In genomic region chr3:51753763-51754750, GRCh38 we compare ENCODE assay signal across 13 cellular contexts. TPM values are rescaled to one million over a fixed set of nuclear protein-coding genes. Genes with fewer than 3 reads are reported as not detected.
DNase-seq lines count a peak whose midpoint lies in the region; ATAC-seq and TF ChIP-seq lines count a peak whose summit lies in the region.
"Not testable (repeated sequence)": the region's sequence is repeated elsewhere in the genome, so short reads cannot be mapped to it uniquely, and the experiment has no call there.
"Had no signal": no experiment of that assay in that cellular context is flagged by ENCODE, and none has a peak within 500 bp of the region (broad histone marks: within the 10 kb centered on the region; RNA-seq: fewer than 3 reads in every experiment).

No MANE protein-coding gene starts in this region.

- H2AFZ ChIP-seq in OCI-LY1 (ENCODE audit: low read length) = not testable (repeated sequence)
- H2AFZ ChIP-seq in neural progenitor cell (replicated peaks) = peak overlapping the region; percentile 63

- not testable (repeated sequence) for TF ChIP-seq CTCF in 22Rv1 (IDR thresholded peaks at IDR 0.05); OCI-LY1 (IDR thresholded peaks at IDR 0.05; ENCODE audit: low read length); body of pancreas (IDR thresholded peaks at IDR 0.05); esophagus squamous epithelium (IDR thresholded peaks at IDR 0.05); left lung (IDR thresholded peaks at IDR 0.05); neural progenitor cell (IDR thresholded peaks at IDR 0.05)

- H3K4me1 ChIP-seq in OCI-LY1 (ENCODE audit: insufficient read depth, low read length, severe bottlenecking); body of pancreas; esophagus squamous epithelium; left lung; neural progenitor cell: not testable (repeated sequence)

- H3K27me3 ChIP-seq in OCI-LY1 (ENCODE audit: insufficient read depth, low read length); body of pancreas; esophagus squamous epithelium; left lung; neural progenitor cell: not testable (repeated sequence)

- H3K36me3 Mint-ChIP-seq in neural progenitor cell = not testable (repeated sequence)

- H3K4me2 ChIP-seq in OCI-LY1 (ENCODE audit: low read length) = peak overlapping the region; percentile 30; the same call in 1 of the 2 replicates
- H3K4me2 ChIP-seq in neural progenitor cell = not testable (repeated sequence)

- H3K27ac Mint-ChIP-seq in neural progenitor cell = not testable (repeated sequence)

- H3K36me3 ChIP-seq in OCI-LY1 (ENCODE audit: insufficient read depth, low read length); body of pancreas (replicated peaks in 1 of 2; ENCODE audit: insufficient read depth in 1 of 2, low read depth in 2 of 2); esophagus squamous epithelium; left lung; neural progenitor cell: not testable (repeated sequence)

- H3K9me3 Mint-ChIP-seq in neural progenitor cell = peaks cover 15% of the 10 kb centered on the region

- H3K27ac ChIP-seq in 22Rv1 (peak overlapping the region; percentile 73), body of pancreas (peak overlapping the region in 3 of 4 donors; percentile 34 to 66 (median 56)), esophagus squamous epithelium (peak overlapping the region in 2 of 4 donors; percentile 32 to 38)
- H3K27ac ChIP-seq in OCI-LY1 (ENCODE audit: low read depth, low read length, poor library complexity, severe bottlenecking); left lung; neural progenitor cell: not testable (repeated sequence)

- not testable (repeated sequence) for H3K27me3 Mint-ChIP-seq in neural progenitor cell (ENCODE audit: insufficient read depth, low read depth)

- not testable (repeated sequence) for H3K79me2 ChIP-seq in OCI-LY1 (ENCODE audit: insufficient read depth, low read length); neural progenitor cell (ENCODE audit: low read depth)

- not testable (repeated sequence) for H3K9me3 ChIP-seq in OCI-LY1 (ENCODE audit: low read length); body of pancreas; esophagus squamous epithelium; left lung; neural progenitor cell (ENCODE audit: low read depth)

- H4K20me1 ChIP-seq in OCI-LY1 (ENCODE audit: insufficient read depth, low read length); neural progenitor cell (ENCODE audit: low read depth): not testable (repeated sequence)

- not testable (repeated sequence) for H3K4me3 ChIP-seq in OCI-LY1 (ENCODE audit: low read depth, low read length, poor library complexity, severe bottlenecking); body of pancreas; left lung; neural progenitor cell
- H3K4me3 ChIP-seq in esophagus squamous epithelium = peak overlapping the region; percentile 4 to 37 (median 15)

- not testable (repeated sequence) for H3K4me1 Mint-ChIP-seq in neural progenitor cell

- in situ Hi-C loops in KBM-7 (cut with MboI; ENCODE audit: low pct_unique_long_range_greater_than_20kb, low sequenced_read_pairs) = not testable (repeated sequence)

- H3F3A ChIP-seq in OCI-LY1 (ENCODE audit: insufficient read depth, low read length); neural progenitor cell (ENCODE audit: low read depth): not testable (repeated sequence)

- ATAC-seq in body of pancreas (peak; percentile 74), left lung (peak; percentile 49)

- peak; percentile 8 to 66 (median 62) for TF ChIP-seq POLR2A in body of pancreas (IDR thresholded peaks at IDR 0.05)
- TF ChIP-seq POLR2A in esophagus squamous epithelium (IDR thresholded peaks at IDR 0.05) = not testable (repeated sequence)

- DNase-seq in DMS79 treated with DMSO at 0.1 percent for 48 hours (lab: John Stamatoyannopoulos, UW) (peak; percentile 6), KBM-7 (peak; percentile 38), body of pancreas (peak; percentile 21 to 68 (median 44))
- not testable (repeated sequence) for DNase-seq in esophagus squamous epithelium (lab: John Stamatoyannopoulos, UW); left lung; neural progenitor cell (ENCODE audit: low spot score)

- not testable (repeated sequence) for H3K9me2 ChIP-seq in OCI-LY1 (ENCODE audit: low read depth, low read length)

- intact Hi-C loops in body of pancreas (cut with DNase I); esophagus squamous epithelium (cut with DNase I); left lung (cut with DNase I): not testable (repeated sequence)

- WGBS in body of pancreas, 2 donors = 50 to 52% methylated on average over 13 of the region's 13 CpGs
- 62 to 64% methylated on average over 12 of the region's 13 CpGs for WGBS in esophagus squamous epithelium, 2 donors

- not testable (repeated sequence) for H3K9ac ChIP-seq in OCI-LY1 (ENCODE audit: low read length); neural progenitor cell

- not testable (repeated sequence) for H3K4me3 Mint-ChIP-seq in neural progenitor cell

RNA-seq across cellular contexts. Expression of gene IQCF6, which starts 25.0 kb away (rescaled TPM):
- total RNA-seq in body of pancreas (not detected), esophagus squamous epithelium (not detected), left lung (not detected), neural progenitor cell (ENCODE audit: low replicate concordance) (not detected in 2 replicates)
- total RNA-seq: CD4-positive, alpha-beta T cell; GM12878; GM23248; M059J; SK-MEL-5 had no signal

RNA-seq across cellular contexts. Expression of gene GRM2, which starts 47.2 kb away (rescaled TPM):
- under 1 TPM; 0.26 to 0.99 TPM for total RNA-seq in body of pancreas
- under 1 TPM in 3 of 4 donors, not detected in 1; 0.04 to 0.57 (median 0.53) TPM for total RNA-seq in esophagus squamous epithelium
- under 1 TPM; 0.21 to 0.61 TPM for total RNA-seq in left lung
- total RNA-seq in neural progenitor cell (ENCODE audit: low replicate concordance) = 1.9 and 4.9 TPM in 2 replicates
- total RNA-seq: M059J, SK-MEL-5 had no signal
